8 cellular contexts compared by ENCODE assay signal in genomic region chr1:30707412-30708360, GRCh38. TPM values are rescaled to one million over a fixed set of nuclear protein-coding genes. Genes with fewer than 3 reads are reported as not detected.
DNase-seq lines count a peak whose midpoint lies in the region; ATAC-seq and TF ChIP-seq lines count a peak whose summit lies in the region.

No MANE protein-coding gene starts in this region.

- no peak overlapping the region for H3K4ac ChIP-seq in mesendoderm (ENCODE audit: low read depth, low read length)

- no peak overlapping the region for H2BK5ac ChIP-seq in mesendoderm (ENCODE audit: low read length)

- CTCF ChIA-PET in HEK293T (lab: Yijun Ruan, JAX), result interaction anchor here (0.5 to 1.3 kb wide), 6 partner anchors 12 to 647 kb away, joined by 3 to 6 read pairs (median 3); no protein-coding TSS in a partner anchor
- CTCF ChIA-PET in activated CD8-positive, alpha-beta T cell treated with anti-CD3 and anti-CD28 coated beads, Interleukin-2, amount 10 ng/mL, durations not matched to agents 7 days and 5 days (lab: Charles Lee), result interaction anchor here (0.9 to 1.9 kb wide), 4 partner anchors 32 to 1471 kb away, joined by 3 to 7 read pairs (median 4); partner anchors contain the start of gene PTPRU

- H3K79me1 ChIP-seq in mesendoderm (ENCODE audit: low read length), result no peaks in the 10 kb centered on the region

- no peak overlapping the region for H3K56ac ChIP-seq in mesendoderm (ENCODE audit: low read length)

- H4K8ac ChIP-seq in mesendoderm (ENCODE audit: low read depth, low read length), result no peak overlapping the region

- no peaks in the 10 kb centered on the region for H3K79me2 ChIP-seq in mesendoderm (ENCODE audit: control insufficient read depth, insufficient read depth, low read length)

- H3K9me3 Mint-ChIP-seq in activated CD8-positive, alpha-beta T cell treated with anti-CD3 and anti-CD28 coated beads, Interleukin-2, amount 10 ng/mL, durations not matched to agents 7 days and 5 days (ENCODE audit: insufficient read depth), result no peaks in the 10 kb centered on the region
- no peaks in the 10 kb centered on the region for H3K9me3 Mint-ChIP-seq in endodermal cell

- H3K36me3 ChIP-seq in endodermal cell (ENCODE audit: control insufficient read depth, insufficient read depth, low read length), result no peaks in the 10 kb centered on the region
- H3K36me3 ChIP-seq in mesendoderm (ENCODE audit: control insufficient read depth, insufficient read depth, low read length), result no peaks in the 10 kb centered on the region

- no peak overlapping the region for H3K4me2 ChIP-seq in mesendoderm (ENCODE audit: low read length)

- H3K4me1 Mint-ChIP-seq in activated CD8-positive, alpha-beta T cell treated with anti-CD3 and anti-CD28 coated beads, Interleukin-2, amount 10 ng/mL, durations not matched to agents 7 days and 5 days (ENCODE audit: low read depth), result no peaks in the 10 kb centered on the region
- H3K4me1 Mint-ChIP-seq in endodermal cell, result peaks cover 12% of the 10 kb centered on the region

- POLR2A ChIA-PET in HEK293T (lab: Yijun Ruan, JAX), result no interaction called here
- POLR2A ChIA-PET in activated CD8-positive, alpha-beta T cell treated with anti-CD3 and anti-CD28 coated beads, Interleukin-2, amount 10 ng/mL, durations not matched to agents 7 days and 5 days (lab: Charles Lee), result interaction anchor here (0.6 kb wide), 1 partner anchor 888 kb away, joined by 4 read pairs; no protein-coding TSS in a partner anchor

- no peak overlapping the region for H3K9ac ChIP-seq in endodermal cell (ENCODE audit: extremely low read depth, low read length, poor library complexity, severe bottlenecking)
- no peak overlapping the region for H3K9ac ChIP-seq in mesendoderm (ENCODE audit: low read length)

- no peak overlapping the region for H3K27ac Mint-ChIP-seq in activated CD8-positive, alpha-beta T cell treated with anti-CD3 and anti-CD28 coated beads, Interleukin-2, amount 10 ng/mL, durations not matched to agents 7 days and 5 days
- H3K27ac Mint-ChIP-seq in endodermal cell, result no peak overlapping the region

- no peak overlapping the region for H2BK120ac ChIP-seq in mesendoderm (ENCODE audit: low read depth, low read length)

- no peak overlapping the region for H3K4me3 Mint-ChIP-seq in activated CD8-positive, alpha-beta T cell treated with anti-CD3 and anti-CD28 coated beads, Interleukin-2, amount 10 ng/mL, durations not matched to agents 7 days and 5 days
- no peak overlapping the region for H3K4me3 Mint-ChIP-seq in endodermal cell

- 40 to 61% methylated on average over 5 to 16 of the region's 16 CpGs for WGBS in endodermal cell (ENCODE audit: insufficient coverage in 1 of 2, insufficient read length in 1 of 2), 2 experiments
- WGBS in mesendoderm (ENCODE audit: extremely low coverage, insufficient coverage, low lambda C conversion rate), result no CpG with 5 or more reads among the region's 16 CpGs

- H3K27me3 ChIP-seq in endodermal cell (ENCODE audit: control insufficient read depth, insufficient read depth, low read length, poor library complexity, severe bottlenecking), result peaks cover 9% of the 10 kb centered on the region
- H3K27me3 ChIP-seq in mesendoderm (ENCODE audit: insufficient read depth, low read length, poor library complexity), result no peaks in the 10 kb centered on the region

- peak; percentile 56 for ATAC-seq in activated CD8-positive, alpha-beta T cell treated with anti-CD3 and anti-CD28 coated beads, Interleukin-2, amount 10 ng/mL, durations not matched to agents 7 days and 5 days
- ATAC-seq in HG03196 (IDR thresholded peaks at IDR 0.05; ENCODE audit: unreplicated experiment), result no peak

- no peak overlapping the region for H2BK15ac ChIP-seq in mesendoderm (replicated peaks; ENCODE audit: low read depth)

- no peak overlapping the region for H4K5ac ChIP-seq in mesendoderm (ENCODE audit: low read length)

- no peak overlapping the region for H3K18ac ChIP-seq in mesendoderm (ENCODE audit: low read length)

- peaks cover 9% of the 10 kb centered on the region for H3K27me3 Mint-ChIP-seq in activated CD8-positive, alpha-beta T cell treated with anti-CD3 and anti-CD28 coated beads, Interleukin-2, amount 10 ng/mL, durations not matched to agents 7 days and 5 days (ENCODE audit: low read depth)
- peaks cover 9% of the 10 kb centered on the region for H3K27me3 Mint-ChIP-seq in endodermal cell (ENCODE audit: insufficient read depth)

- H3K4me3 ChIP-seq in endodermal cell (ENCODE audit: low read length), result no peak overlapping the region
- no peak overlapping the region for H3K4me3 ChIP-seq in mesendoderm (ENCODE audit: low read length)

- no peak overlapping the region for H3K23ac ChIP-seq in mesendoderm (ENCODE audit: low read length)

- H3K9me3 ChIP-seq in endodermal cell (ENCODE audit: control insufficient read depth, low read length), result no peaks in the 10 kb centered on the region

- H3K4me1 ChIP-seq in endodermal cell (ENCODE audit: control insufficient read depth, insufficient read depth, low read length) (peaks cover 20% of the 10 kb centered on the region), mesendoderm (ENCODE audit: control insufficient read depth, low read depth, low read length) (no peaks in the 10 kb centered on the region)

- no peaks in the 10 kb centered on the region for H3K36me3 Mint-ChIP-seq in activated CD8-positive, alpha-beta T cell treated with anti-CD3 and anti-CD28 coated beads, Interleukin-2, amount 10 ng/mL, durations not matched to agents 7 days and 5 days (ENCODE audit: low read depth)
- H3K36me3 Mint-ChIP-seq in endodermal cell (ENCODE audit: low read depth), result no peaks in the 10 kb centered on the region

- H3K27ac ChIP-seq in C4-2B, result no peak overlapping the region
- no peak overlapping the region for H3K27ac ChIP-seq in endodermal cell (ENCODE audit: low read depth, low read length)
- no peak overlapping the region for H3K27ac ChIP-seq in mesendoderm (ENCODE audit: low read depth, low read length)

- DNase-seq in HEK293T (ENCODE audit: extremely low spot score), result peak; percentile 92
- peak; percentile 72 for DNase-seq in NCI-H748 (lab: John Stamatoyannopoulos, UW; ENCODE audit: unreplicated experiment)
- peak; percentile 57 for DNase-seq in activated CD8-positive, alpha-beta T cell treated with anti-CD3 and anti-CD28 coated beads, Interleukin-2, amount 10 ng/mL, durations not matched to agents 7 days and 5 days
- DNase-seq in endodermal cell, result peak; percentile 95
- DNase-seq in mesendoderm, result peak; percentile 87
- DNase-seq in stimulated activated CD8-positive, alpha-beta memory T cell treated with anti-CD3 and anti-CD28 coated beads, Interleukin-7, amount 100 ng/mL, for 24 hours (ENCODE audit: low read depth), result peak; percentile 40

- TF ChIP-seq CTCF in C4-2B (conservative IDR thresholded peaks at IDR 0.05) (peak; percentile 89), endodermal cell (conservative IDR thresholded peaks at IDR 0.05) (peak; percentile 95)

- no peak overlapping the region for H2AK5ac ChIP-seq in mesendoderm (ENCODE audit: low read length)

TF ChIP-seq in HEK293T, 16 proteins besides CTCF, POLR2A, EP300 and RAD21:
- TF ChIP-seq SP1 (IDR thresholded peaks at IDR 0.05), result no peak
- TF ChIP-seq TARDBP (IDR thresholded peaks at IDR 0.05), result no peak
- no peak for TF ChIP-seq FOXK2 (IDR thresholded peaks at IDR 0.05)
- TF ChIP-seq, protein P1, sequence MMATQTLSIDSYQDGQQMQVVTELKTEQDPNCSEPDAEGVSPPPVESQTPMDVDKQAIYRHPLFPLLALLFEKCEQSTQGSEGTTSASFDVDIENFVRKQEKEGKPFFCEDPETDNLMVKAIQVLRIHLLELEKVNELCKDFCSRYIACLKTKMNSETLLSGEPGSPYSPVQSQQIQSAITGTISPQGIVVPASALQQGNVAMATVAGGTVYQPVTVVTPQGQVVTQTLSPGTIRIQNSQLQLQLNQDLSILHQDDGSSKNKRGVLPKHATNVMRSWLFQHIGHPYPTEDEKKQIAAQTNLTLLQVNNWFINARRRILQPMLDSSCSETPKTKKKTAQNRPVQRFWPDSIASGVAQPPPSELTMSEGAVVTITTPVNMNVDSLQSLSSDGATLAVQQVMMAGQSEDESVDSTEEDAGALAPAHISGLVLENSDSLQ (IDR thresholded peaks at IDR 0.05), result no peak
- no peak for TF ChIP-seq LEF1 (IDR thresholded peaks at IDR 0.05; ENCODE audit: borderline replicate concordance)
- TF ChIP-seq CTBP1 (IDR thresholded peaks at IDR 0.05; ENCODE audit: borderline replicate concordance), result no peak

RNA-seq across cellular contexts. Expression of gene MATN1, which starts 15.7 kb away (rescaled TPM):
- not detected for total RNA-seq in activated CD8-positive, alpha-beta T cell treated with anti-CD3 and anti-CD28 coated beads, Interleukin-2, amount 10 ng/mL, durations not matched to agents 7 days and 5 days
- total RNA-seq in endodermal cell, result not detected
- polyA plus RNA-seq in endodermal cell (2013, experiment 1 of 2), result 0.32 TPM
- polyA plus RNA-seq in endodermal cell (2013, experiment 2 of 2), result not detected
- 0.07 TPM for polyA plus RNA-seq in mesendoderm (2013, experiment 1 of 2)
- polyA plus RNA-seq in mesendoderm (2013, experiment 2 of 2), result 0.08 TPM

RNA-seq across cellular contexts. Expression of gene LAPTM5, which starts 49.9 kb away (rescaled TPM):
- total RNA-seq in activated CD8-positive, alpha-beta T cell treated with anti-CD3 and anti-CD28 coated beads, Interleukin-2, amount 10 ng/mL, durations not matched to agents 7 days and 5 days, result 100 to 1,000 TPM; 407 to 413 TPM
- not detected for total RNA-seq in endodermal cell
- polyA plus RNA-seq in endodermal cell (2013, experiment 1 of 2), result 0.93 TPM
- 0.58 TPM for polyA plus RNA-seq in endodermal cell (2013, experiment 2 of 2)
- polyA plus RNA-seq in mesendoderm (2013, experiment 1 of 2), result 0.70 TPM
- 0.64 TPM for polyA plus RNA-seq in mesendoderm (2013, experiment 2 of 2)

Comparison
In these comparisons a context has a peak if more than half of its experiments do, and no peak if none do; other contexts are left out.
1. DNase-seq: peak in every context shown above with its lines; median percentile 95 in endodermal cell; 92 in HEK293T; 87 in mesendoderm; 72 in NCI-H748; 57 in activated CD8-positive, alpha-beta T cell treated with anti-CD3 and anti-CD28 coated beads, Interleukin-2, amount 10 ng/mL, durations not matched to agents 7 days and 5 days; 40 in stimulated activated CD8-positive, alpha-beta memory T cell treated with anti-CD3 and anti-CD28 coated beads, Interleukin-7, amount 100 ng/mL, for 24 hours.
2. RNA of gene LAPTM5, which starts 49.9 kb away (total RNA-seq): 407 to 413 TPM in activated CD8-positive, alpha-beta T cell treated with anti-CD3 and anti-CD28 coated beads, Interleukin-2, amount 10 ng/mL, durations not matched to agents 7 days and 5 days; not detected in endodermal cell; every median in the first group is over 100 times any median in the second.